Comparison of ENCODE assay signal across 8 cellular contexts in the genomic region with DNA sequence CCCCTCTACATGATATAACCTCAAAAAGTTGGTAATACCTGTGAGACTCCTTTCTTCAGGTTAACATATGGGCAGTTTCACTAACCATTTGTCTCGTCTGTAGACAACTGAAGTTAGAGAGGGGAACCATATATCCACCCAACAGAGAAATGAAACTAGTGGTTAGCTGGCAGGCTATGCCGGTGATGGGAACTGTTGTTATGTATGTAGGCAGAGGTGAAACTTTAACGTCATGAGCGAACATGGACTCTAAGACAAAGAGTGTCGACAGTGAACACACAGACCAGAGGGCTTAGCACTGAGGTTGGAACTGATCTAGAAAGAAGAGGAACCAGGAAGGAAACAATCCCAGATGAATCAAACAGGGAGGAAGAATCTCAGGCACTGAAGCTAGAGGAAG.
DNase-seq lines count a peak whose midpoint lies in the region; ATAC-seq and TF ChIP-seq lines count a peak whose summit lies in the region.

No MANE protein-coding gene starts in this region.

- H3K4me3 Mint-ChIP-seq in natural killer cell, result no peak overlapping the region

- peaks cover 0 to 5% of the 10 kb centered on the region in 2 donors for H3K9me3 Mint-ChIP-seq in natural killer cell

- no peaks in the 10 kb centered on the region for H3K27me3 Mint-ChIP-seq in natural killer cell (ENCODE audit: low read depth in 2 of 2)

- peaks cover 10% of the 10 kb centered on the region for H3K36me3 Mint-ChIP-seq in natural killer cell

- intact Hi-C loops in natural killer cell (cut with micrococcal nuclease), result no loop called here

- DNase-seq in activated CD4-positive, CD25-positive, alpha-beta regulatory T cell (lab: John Stamatoyannopoulos, UW), result no peak
- DNase-seq in NAMALWA (ENCODE audit: low spot score) (peak; percentile 75), natural killer cell (no peak), D341Med (ENCODE audit: low spot score) (no peak), activated gamma-delta T cell treated with Interleukin-2 at 50 U/mL for 16 hours (no peak)
- no peak for DNase-seq in effector CD8-positive, alpha-beta T cell (lab: John Stamatoyannopoulos, UW)

- peak overlapping the region in 1 of 2 donors; percentile 47 for H3K27ac Mint-ChIP-seq in natural killer cell

- peak; percentile 83 to 84 for ATAC-seq in activated CD4-positive, CD25-positive, alpha-beta regulatory T cell treated with anti-CD3 and anti-CD28 coated beads, Interleukin-2, amount 50 U/mL, for 24 hours
- ATAC-seq in HG02588 (IDR thresholded peaks at IDR 0.05; ENCODE audit: unreplicated experiment) (peak; percentile 91), natural killer cell (peak in 2 of 3 donors; percentile 32 to 37)

- H3K4me1 Mint-ChIP-seq in natural killer cell, result peaks cover 36 to 45% of the 10 kb centered on the region in 2 donors

- no peak for TF ChIP-seq CTCF in natural killer cell (IDR thresholded peaks at IDR 0.05)

Comparison
In these comparisons a context has a peak if more than half of its experiments do, and no peak if none do; other contexts are left out.
1. ATAC-seq: peak in every context shown above with its lines; median percentile 91 in HG02588; 84 in activated CD4-positive, CD25-positive, alpha-beta regulatory T cell treated with anti-CD3 and anti-CD28 coated beads, Interleukin-2, amount 50 U/mL, for 24 hours; 34 in natural killer cell.